In the genomic region with DNA sequence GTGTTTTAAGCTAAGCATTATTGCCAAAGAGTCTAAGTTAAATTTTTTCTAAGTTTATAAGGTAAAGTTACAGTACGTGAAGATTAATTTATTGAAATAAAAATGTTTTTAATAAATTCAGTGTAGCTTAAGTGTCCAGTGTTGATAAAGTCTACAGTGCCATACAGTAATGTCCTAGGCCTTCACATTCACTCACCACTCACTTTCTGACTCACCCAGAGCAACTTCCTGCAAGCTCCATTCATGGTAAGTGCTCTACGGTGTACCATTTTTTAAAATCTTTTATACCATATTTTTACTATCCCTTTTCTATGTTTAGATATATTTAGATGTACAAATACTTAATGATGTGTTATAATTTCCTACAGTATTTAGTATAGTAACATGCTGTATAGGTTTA, we compare ENCODE assay signal across 19 cellular contexts.
DNase-seq lines count a peak whose midpoint lies in the region; ATAC-seq, FAIRE-seq and TF ChIP-seq lines count a peak whose summit lies in the region.
"Had no signal": no experiment of that assay in that cellular context is flagged by ENCODE, and none has a peak within 500 bp of the region (broad histone marks: within the 10 kb centered on the region; RNA-seq: fewer than 3 reads in every experiment).

No MANE protein-coding gene starts in this region.

- FAIRE-seq in bronchial epithelial cell (lab: Jason Lieb, UNC), result no peak
- FAIRE-seq: G401.6, GM12891, HepG2, HTR-8/SVneo had no signal

- no peak overlapping the region for H2AFZ ChIP-seq in GM23248

- WGBS in GM23248 (ENCODE audit: low coverage in 1 of 2, low lambda C conversion rate in 2 of 2, missing lambda C conversion rate in 2 of 2), 2 experiments, result 20 to 26% methylated on average over 2 of the region's 2 CpGs

- H3K9me2 ChIP-seq in GM23248 (ENCODE audit: insufficient read depth), result no peaks in the 10 kb centered on the region

- H3K27me3 Mint-ChIP-seq in stimulated activated naive CD8-positive, alpha-beta T cell treated with anti-CD3 and anti-CD28 coated beads, Interleukin-15, amount 100 ng/mL, for 72 hours, result peaks cover 28% of the 10 kb centered on the region
- peaks cover 0 to 2% (median 0%) of the 10 kb centered on the region in 3 donors for H3K27me3 Mint-ChIP-seq in CD14-positive monocyte (ENCODE audit: low read depth in 3 of 3)
- peaks cover 2% of the 10 kb centered on the region for H3K27me3 Mint-ChIP-seq in glutamatergic neuron (ENCODE audit: unreplicated experiment)

- TF ChIP-seq CTCF in bronchial epithelial cell (IDR thresholded peaks at IDR 0.05; ENCODE audit: insufficient read depth, low read length, severe bottlenecking) (no peak), foreskin keratinocyte (conservative IDR thresholded peaks at IDR 0.05) (no peak), CD14-positive monocyte (IDR thresholded peaks at IDR 0.05) (no peak), glutamatergic neuron (IDR thresholded peaks at IDR 0.05; ENCODE audit: partially characterized antibody, unreplicated experiment) (no peak)

- no peaks in the 10 kb centered on the region for H3K4me1 Mint-ChIP-seq in stimulated activated naive CD8-positive, alpha-beta T cell treated with anti-CD3 and anti-CD28 coated beads, Interleukin-15, amount 100 ng/mL, for 72 hours
- H3K4me1 Mint-ChIP-seq in CD14-positive monocyte, result no peaks in the 10 kb centered on the region
- H3K4me1 Mint-ChIP-seq in glutamatergic neuron (ENCODE audit: low read depth, unreplicated experiment), result peaks cover 10% of the 10 kb centered on the region

- H4K20me1 ChIP-seq in GM23248 (ENCODE audit: insufficient read depth), result no peaks in the 10 kb centered on the region
- H4K20me1 ChIP-seq: BLaER1 treated with 17β-estradiol and CSF1 and Interleukin-3, amounts not matched to agents 10 nM and 100 nM had no signal

- peak; percentile 53 for ATAC-seq in foreskin keratinocyte
- no peak for ATAC-seq in stimulated activated naive CD8-positive, alpha-beta T cell treated with anti-CD3 and anti-CD28 coated beads, Interleukin-15, amount 100 ng/mL, for 72 hours
- ATAC-seq: HepG2 had no signal

- no peak overlapping the region for H3K9ac ChIP-seq in GM23248
- H3K9ac ChIP-seq: BLaER1 treated with 17β-estradiol and CSF1 and Interleukin-3, amounts not matched to agents 10 nM and 100 nM had no signal

- no peak overlapping the region for H3K27ac Mint-ChIP-seq in stimulated activated naive CD8-positive, alpha-beta T cell treated with anti-CD3 and anti-CD28 coated beads, Interleukin-15, amount 100 ng/mL, for 72 hours
- H3K27ac Mint-ChIP-seq in CD14-positive monocyte (no peak overlapping the region), glutamatergic neuron (ENCODE audit: unreplicated experiment) (no peak overlapping the region)
- H3K27ac Mint-ChIP-seq: CD4-positive, alpha-beta T cell; H9 had no signal

- H3K27me3 ChIP-seq in GM23248 (replicated peaks; ENCODE audit: insufficient read depth) (no peaks in the 10 kb centered on the region), bronchial epithelial cell (ENCODE audit: control insufficient read depth, insufficient read depth, low read length) (no peaks in the 10 kb centered on the region), foreskin keratinocyte (peaks cover 2% of the 10 kb centered on the region)
- H3K27me3 ChIP-seq: BLaER1 treated with 17β-estradiol and CSF1 and Interleukin-3, amounts not matched to agents 10 nM and 100 nM had no signal

- no peaks in the 10 kb centered on the region for H3K79me2 ChIP-seq in GM23248 (ENCODE audit: insufficient read depth)

- in situ Hi-C loops in GM23248 (cut with MboI), result no loop called here

- intact Hi-C loops in CD14-positive monocyte (cut with micrococcal nuclease), result no loop called here

- H3K4me3 ChIP-seq in GM23248, result no peak overlapping the region
- H3K4me3 ChIP-seq in bronchial epithelial cell (ENCODE audit: low read depth, low read length), result no peak overlapping the region
- H3K4me3 ChIP-seq: BLaER1 treated with 17β-estradiol and CSF1 and Interleukin-3, amounts not matched to agents 10 nM and 100 nM had no signal

- H3K36me3 ChIP-seq in GM23248 (ENCODE audit: low read depth) (no peaks in the 10 kb centered on the region), bronchial epithelial cell (ENCODE audit: control insufficient read depth, insufficient read depth, low read length) (no peaks in the 10 kb centered on the region)
- H3K36me3 ChIP-seq: BLaER1 treated with 17β-estradiol and CSF1 and Interleukin-3, amounts not matched to agents 10 nM and 100 nM had no signal

- H3K9me3 Mint-ChIP-seq in stimulated activated naive CD8-positive, alpha-beta T cell treated with anti-CD3 and anti-CD28 coated beads, Interleukin-15, amount 100 ng/mL, for 72 hours, result no peaks in the 10 kb centered on the region
- H3K9me3 Mint-ChIP-seq in CD14-positive monocyte (peaks cover 4 to 13% (median 6%) of the 10 kb centered on the region in 7 donors), glutamatergic neuron (ENCODE audit: unreplicated experiment) (peaks cover 4% of the 10 kb centered on the region)

- no peak overlapping the region for H3K4me3 Mint-ChIP-seq in stimulated activated naive CD8-positive, alpha-beta T cell treated with anti-CD3 and anti-CD28 coated beads, Interleukin-15, amount 100 ng/mL, for 72 hours
- H3K4me3 Mint-ChIP-seq in CD14-positive monocyte (no peak overlapping the region), glutamatergic neuron (ENCODE audit: unreplicated experiment) (no peak overlapping the region)
- H3K4me3 Mint-ChIP-seq: CD4-positive, alpha-beta T cell; H9 had no signal

- H3F3A ChIP-seq in GM23248 (ENCODE audit: insufficient read depth), result no peaks in the 10 kb centered on the region

- peak; percentile 11 for DNase-seq in GM23248
- peak; percentile 52 for DNase-seq in RKO (ENCODE audit: low spot score)
- peak; percentile 72 for DNase-seq in bronchial epithelial cell (ENCODE audit: low read depth)
- peak in 1 of 2 donors; percentile 11 for DNase-seq in foreskin keratinocyte
- DNase-seq in stimulated activated naive CD8-positive, alpha-beta T cell treated with anti-CD3 and anti-CD28 coated beads, Interleukin-15, amount 100 ng/mL, for 72 hours, result no peak
- DNase-seq in CD14-positive monocyte (ENCODE audit: low spot score), result no peak
- DNase-seq in glutamatergic neuron, result no peak
- DNase-seq in NCI-H1930 (lab: John Stamatoyannopoulos, UW), result no peak
- DNase-seq: Calu3; CD4-positive, alpha-beta T cell; DMS 273 treated with DMSO at 0.1 percent for 48 hours; DMS79 treated with DMSO at 0.1 percent for 48 hours; GOT3; H9 had no signal

- H3K9me3 ChIP-seq in GM23248 (ENCODE audit: low read depth), result no peaks in the 10 kb centered on the region

- H3K4me1 ChIP-seq in GM23248 (ENCODE audit: insufficient read depth) (no peaks in the 10 kb centered on the region), foreskin keratinocyte (no peaks in the 10 kb centered on the region)

- no peak overlapping the region for H3K4me2 ChIP-seq in GM23248 (ENCODE audit: unreplicated experiment)
- H3K4me2 ChIP-seq: BLaER1 treated with 17β-estradiol and CSF1 and Interleukin-3, amounts not matched to agents 10 nM and 100 nM had no signal

- H3K36me3 Mint-ChIP-seq in CD14-positive monocyte, result no peaks in the 10 kb centered on the region
- H3K36me3 Mint-ChIP-seq in glutamatergic neuron (ENCODE audit: unreplicated experiment), result no peaks in the 10 kb centered on the region

- H3K27ac ChIP-seq in GM23248, result no peak overlapping the region
- H3K27ac ChIP-seq in foreskin keratinocyte, result no peak overlapping the region
- H3K27ac ChIP-seq: BLaER1 treated with 17β-estradiol and CSF1 and Interleukin-3, amounts not matched to agents 10 nM and 100 nM had no signal

Comparison
In these comparisons a context has a peak if more than half of its experiments do, and no peak if none do; other contexts are left out.
1. DNase-seq: peak in GM23248 (single experiment), RKO (single experiment) and bronchial epithelial cell (single experiment); none in stimulated activated naive CD8-positive, alpha-beta T cell treated with anti-CD3 and anti-CD28 coated beads, Interleukin-15, amount 100 ng/mL, for 72 hours (0 of 2), CD14-positive monocyte (single experiment), glutamatergic neuron (single experiment) and NCI-H1930 (0 of 2).